ENCODE assay signal across 8 cellular contexts in genomic region chr14:73789996-73790581, GRCh38.
DNase-seq lines count a peak whose midpoint lies in the region; ATAC-seq, FAIRE-seq and TF ChIP-seq lines count a peak whose summit lies in the region.

No MANE protein-coding gene starts in this region.

- H3K4me3 ChIP-seq in body of pancreas (no peak overlapping the region), small intestine (ENCODE audit: low read depth in 1 of 2, low read length in 2 of 2) (no peak overlapping the region)

- TF ChIP-seq POLR2A in body of pancreas (IDR thresholded peaks at IDR 0.05) = peak in 1 of 3 donors; percentile 36

- no peak for TF ChIP-seq CTCF in body of pancreas (IDR thresholded peaks at IDR 0.05)

- H3K9me3 ChIP-seq in body of pancreas = no peaks in the 10 kb centered on the region
- H3K9me3 ChIP-seq in small intestine (ENCODE audit: control insufficient read depth, low read depth) = no peaks in the 10 kb centered on the region

- no peaks in the 10 kb centered on the region for H3K27me3 Mint-ChIP-seq in stimulated activated memory B cell treated with anti-CD40 and anti-IgM and Interleukin-4, amounts not matched to agents 10 μg/mL and 1 μg/mL and 100 μg/mL, for 72 hours

- no peaks in the 10 kb centered on the region for H3K27me3 ChIP-seq in body of pancreas
- no peaks in the 10 kb centered on the region for H3K27me3 ChIP-seq in small intestine (ENCODE audit: control insufficient read depth in 2 of 2, insufficient read depth in 2 of 2, low read length in 2 of 2)

- DNase-seq in HCEC 1CT (peak; percentile 92), body of pancreas (peak in 3 of 4 donors; percentile 34 to 50 (median 36)), iris pigment epithelial cell (ENCODE audit: low read depth) (peak; percentile 97), small intestine (no peak), NCI-H2107 (lab: John Stamatoyannopoulos, UW) (no peak), OCI-M1 (lab: John Stamatoyannopoulos, UW) (no peak)

- WGBS in body of pancreas, 2 donors = 73 to 80% methylated on average over 10 of the region's 10 CpGs
- WGBS in small intestine, 3 donors = 53 to 82% (median 78%) methylated on average over 10 of the region's 10 CpGs

- no peak for FAIRE-seq in small intestine (lab: Jason Lieb, UNC)

- peak overlapping the region in 3 of 4 donors; percentile 18 to 95 (median 47) for H3K27ac ChIP-seq in body of pancreas
- peak overlapping the region in 1 of 2 donors; percentile 94 for H3K27ac ChIP-seq in small intestine (ENCODE audit: low read depth in 1 of 2, low read length in 1 of 2)

- no peak overlapping the region for H3K4me3 Mint-ChIP-seq in stimulated activated memory B cell treated with anti-CD40 and anti-IgM and Interleukin-4, amounts not matched to agents 10 μg/mL and 1 μg/mL and 100 μg/mL, for 72 hours

- no peak for ATAC-seq in body of pancreas
- ATAC-seq in stimulated activated memory B cell treated with anti-CD40 and anti-IgM and Interleukin-4, amounts not matched to agents 10 μg/mL and 1 μg/mL and 100 μg/mL, for 72 hours = no peak
- no peak for ATAC-seq in GM19455 (IDR thresholded peaks at IDR 0.05; ENCODE audit: unreplicated experiment)

- H3K9me3 Mint-ChIP-seq in stimulated activated memory B cell treated with anti-CD40 and anti-IgM and Interleukin-4, amounts not matched to agents 10 μg/mL and 1 μg/mL and 100 μg/mL, for 72 hours = no peaks in the 10 kb centered on the region

- intact Hi-C loops in body of pancreas (cut with DNase I) = loop anchor here (5.0 kb wide), 2 partner anchors 33 to 48 kb away; no protein-coding TSS in a partner anchor

- H3K36me3 ChIP-seq in body of pancreas (replicated peaks in 1 of 2; ENCODE audit: insufficient read depth in 1 of 2, low read depth in 2 of 2) (no peaks in the 10 kb centered on the region), small intestine (ENCODE audit: control insufficient read depth in 2 of 2, insufficient read depth in 2 of 2, low read length in 2 of 2) (no peaks in the 10 kb centered on the region)

- no peaks in the 10 kb centered on the region for H3K36me3 Mint-ChIP-seq in stimulated activated memory B cell treated with anti-CD40 and anti-IgM and Interleukin-4, amounts not matched to agents 10 μg/mL and 1 μg/mL and 100 μg/mL, for 72 hours

- H3K27ac Mint-ChIP-seq in stimulated activated memory B cell treated with anti-CD40 and anti-IgM and Interleukin-4, amounts not matched to agents 10 μg/mL and 1 μg/mL and 100 μg/mL, for 72 hours = peak overlapping the region; percentile 89

- H3K4me1 Mint-ChIP-seq in stimulated activated memory B cell treated with anti-CD40 and anti-IgM and Interleukin-4, amounts not matched to agents 10 μg/mL and 1 μg/mL and 100 μg/mL, for 72 hours = peaks cover 37% of the 10 kb centered on the region

- H3K4me1 ChIP-seq in body of pancreas (peaks cover 22% of the 10 kb centered on the region), small intestine (ENCODE audit: control insufficient read depth in 2 of 2, insufficient read depth in 1 of 2, low read depth in 1 of 2, low read length in 1 of 2) (peaks cover 3 to 6% of the 10 kb centered on the region in 2 donors)

Comparison
In these comparisons a context has a peak if more than half of its experiments do, and no peak if none do; other contexts are left out.
1. DNase-seq: peak in HCEC 1CT (single experiment), body of pancreas (3 of 4) and iris pigment epithelial cell (single experiment); none in small intestine (single experiment), NCI-H2107 (single experiment) and OCI-M1 (single experiment).